ENCODE assay signal across 10 cellular contexts in genomic region chr2:47719099-47719498, GRCh38.
DNase-seq lines count a peak whose midpoint lies in the region; ATAC-seq lines count a peak whose summit lies in the region.
"Had no signal": no experiment of that assay in that cellular context is flagged by ENCODE, and none has a peak within 500 bp of the region (broad histone marks: within the 10 kb centered on the region; RNA-seq: fewer than 3 reads in every experiment).

No MANE protein-coding gene starts in this region.

- peaks cover 6% of the 10 kb centered on the region for H3K27me3 Mint-ChIP-seq in activated T-cell treated with anti-CD3 and anti-CD28 coated beads, Interleukin-2, amount 50 U/mL, for 72 hours (ENCODE audit: low read depth)
- no peaks in the 10 kb centered on the region for H3K27me3 Mint-ChIP-seq in stimulated activated naive B cell treated with anti-CD40 and anti-IgM and Interleukin-4, amounts not matched to agents 10 μg/mL and 1 μg/mL and 100 μg/mL, for 72 hours

- no peaks in the 10 kb centered on the region for H3K4me1 Mint-ChIP-seq in activated T-cell treated with anti-CD3 and anti-CD28 coated beads, Interleukin-2, amount 50 U/mL, for 72 hours (ENCODE audit: low read depth)
- peaks cover 33 to 53% of the 10 kb centered on the region in 2 donors for H3K4me1 Mint-ChIP-seq in stimulated activated naive B cell treated with anti-CD40 and anti-IgM and Interleukin-4, amounts not matched to agents 10 μg/mL and 1 μg/mL and 100 μg/mL, for 72 hours

- DNase-seq in activated T-cell treated with anti-CD3 and anti-CD28 coated beads, Interleukin-2, amount 50 U/mL, for 72 hours, result no peak
- DNase-seq in activated T-cell treated with anti-CD3 and anti-CD28 coated beads for 4 hours (no peak), NCI-H748 treated with DMSO at 0.1 percent for 48 hours (lab: John Stamatoyannopoulos, UW) (no peak), MV-4-11 (lab: John Stamatoyannopoulos, UW) (no peak), HT-29 (ENCODE audit: low spot score) (no peak)
- no peak for DNase-seq in stimulated activated naive B cell treated with anti-CD40 and anti-IgM and Interleukin-4, amounts not matched to agents 10 μg/mL and 1 μg/mL and 100 μg/mL, for 72 hours
- DNase-seq: erythroblast had no signal

- ATAC-seq in activated T-cell treated with anti-CD3 and anti-CD28 coated beads, Interleukin-2, amount 50 U/mL, for 72 hours (replicated peaks in 1 of 2), result peak; percentile 40 to 84
- ATAC-seq in GM21786 (IDR thresholded peaks at IDR 0.05; ENCODE audit: unreplicated experiment) (peak; percentile 60), HG03432 (IDR thresholded peaks at IDR 0.05; ENCODE audit: unreplicated experiment) (peak; percentile 70)
- peak; percentile 79 to 85 for ATAC-seq in stimulated activated naive B cell treated with anti-CD40 and anti-IgM and Interleukin-4, amounts not matched to agents 10 μg/mL and 1 μg/mL and 100 μg/mL, for 72 hours (replicated peaks)
- ATAC-seq: HCT116 had no signal

- H3K4me3 Mint-ChIP-seq in activated T-cell treated with anti-CD3 and anti-CD28 coated beads, Interleukin-2, amount 50 U/mL, for 72 hours, result no peak overlapping the region
- peak overlapping the region; percentile 8 to 14 for H3K4me3 Mint-ChIP-seq in stimulated activated naive B cell treated with anti-CD40 and anti-IgM and Interleukin-4, amounts not matched to agents 10 μg/mL and 1 μg/mL and 100 μg/mL, for 72 hours

- no peaks in the 10 kb centered on the region for H3K36me3 Mint-ChIP-seq in activated T-cell treated with anti-CD3 and anti-CD28 coated beads, Interleukin-2, amount 50 U/mL, for 72 hours (ENCODE audit: insufficient read depth in 2 of 2)
- no peaks in the 10 kb centered on the region for H3K36me3 Mint-ChIP-seq in stimulated activated naive B cell treated with anti-CD40 and anti-IgM and Interleukin-4, amounts not matched to agents 10 μg/mL and 1 μg/mL and 100 μg/mL, for 72 hours

- peak overlapping the region; percentile 47 for H3K27ac Mint-ChIP-seq in activated T-cell treated with anti-CD3 and anti-CD28 coated beads, Interleukin-2, amount 50 U/mL, for 72 hours
- H3K27ac Mint-ChIP-seq in stimulated activated naive B cell treated with anti-CD40 and anti-IgM and Interleukin-4, amounts not matched to agents 10 μg/mL and 1 μg/mL and 100 μg/mL, for 72 hours, result peak overlapping the region; percentile 59

- no peaks in the 10 kb centered on the region for H3K9me3 Mint-ChIP-seq in activated T-cell treated with anti-CD3 and anti-CD28 coated beads, Interleukin-2, amount 50 U/mL, for 72 hours
- peaks cover 0 to 2% of the 10 kb centered on the region in 2 donors for H3K9me3 Mint-ChIP-seq in stimulated activated naive B cell treated with anti-CD40 and anti-IgM and Interleukin-4, amounts not matched to agents 10 μg/mL and 1 μg/mL and 100 μg/mL, for 72 hours

Comparison
In these comparisons a context has a peak if more than half of its experiments do, and no peak if none do; other contexts are left out.
1. H3K4me3 Mint-ChIP-seq: peak in stimulated activated naive B cell treated with anti-CD40 and anti-IgM and Interleukin-4, amounts not matched to agents 10 μg/mL and 1 μg/mL and 100 μg/mL, for 72 hours (2 of 2); none in activated T-cell treated with anti-CD3 and anti-CD28 coated beads, Interleukin-2, amount 50 U/mL, for 72 hours (0 of 2).
2. Peak in every context shown above with its lines, with median percentiles within 50 percentile points of each other: ATAC-seq.